ENCODE assay signal across 18 cellular contexts in the genomic region with DNA sequence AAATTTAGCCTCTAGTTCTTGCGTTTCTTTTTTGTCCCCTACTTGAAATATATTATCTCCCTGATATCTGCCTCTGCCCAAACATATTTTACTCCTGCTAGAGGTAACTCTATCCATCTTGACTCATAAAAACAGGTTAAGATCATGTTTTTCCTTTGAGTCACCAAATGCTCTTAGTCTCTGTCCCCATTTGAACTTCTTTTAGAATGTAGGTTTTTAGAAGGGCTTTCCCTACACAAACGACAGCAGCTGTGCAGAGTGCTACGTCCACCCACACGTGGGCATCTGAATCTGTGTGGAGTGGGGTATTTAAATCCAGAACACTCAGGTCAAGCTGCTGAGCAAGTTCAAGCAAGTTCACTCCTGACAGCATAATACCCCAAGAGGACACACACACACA. TPM values are rescaled to one million over a fixed set of nuclear protein-coding genes. Genes with fewer than 3 reads are reported as not detected.
DNase-seq lines count a peak whose midpoint lies in the region; ATAC-seq and TF ChIP-seq lines count a peak whose summit lies in the region.
"Had no signal": no experiment of that assay in that cellular context is flagged by ENCODE, and none has a peak within 500 bp of the region (broad histone marks: within the 10 kb centered on the region; RNA-seq: fewer than 3 reads in every experiment).

No MANE protein-coding gene starts in this region.

- no peak overlapping the region for H3K4me2 ChIP-seq in fibroblast of lung (ENCODE audit: extremely low read depth, insufficient read depth, low read length)

- H3K4me3 ChIP-seq in SJCRH30: no peak overlapping the region
- no peak overlapping the region for H3K4me3 ChIP-seq in fibroblast of lung (replicated peaks in 1 of 4; ENCODE audit: control extremely low read depth in 1 of 4, insufficient read depth in 1 of 4, low read depth in 3 of 4, low read length in 4 of 4)
- H3K4me3 ChIP-seq in skeletal muscle cell (ENCODE audit: low read depth, low read length): no peak overlapping the region
- H3K4me3 ChIP-seq: ascending aorta, esophagus squamous epithelium had no signal

- no peaks in the 10 kb centered on the region for H4K20me1 ChIP-seq in fibroblast of lung (ENCODE audit: control insufficient read depth, extremely low read depth, insufficient read depth, low read length)

- intact Hi-C loops in activated T-helper 2 cell treated with anti-CD3 and anti-CD28 coated beads, Interferon-gamma antibody, Interleukin-2, Interleukin-4, amounts not matched to agents 10 μg/mL and 5 μg/mL and 100 μg/mL, durations not matched to agents 14 hours and 24 hours and 36 hours (cut with micrococcal nuclease): no loop called here
- intact Hi-C loops in left cardiac atrium (cut with DNase I): no loop called here

- H3K4me1 ChIP-seq in SJCRH30: peaks cover 7% of the 10 kb centered on the region; the same call in 1 of the 2 replicates
- no peaks in the 10 kb centered on the region for H3K4me1 ChIP-seq in fibroblast of lung (ENCODE audit: control insufficient read depth, extremely low read depth, insufficient read depth, low read length)
- H3K4me1 ChIP-seq: ascending aorta, esophagus squamous epithelium had no signal

- H3K27me3 ChIP-seq in SJCRH30: no peaks in the 10 kb centered on the region
- no peaks in the 10 kb centered on the region for H3K27me3 ChIP-seq in fibroblast of lung (ENCODE audit: control insufficient read depth, insufficient read depth, low read length)
- H3K27me3 ChIP-seq: ascending aorta, esophagus squamous epithelium had no signal

- H3K79me2 ChIP-seq in fibroblast of lung (ENCODE audit: control insufficient read depth, insufficient read depth, low read length): no peaks in the 10 kb centered on the region

- DNase-seq in HCEC 1CT: peak; percentile 43
- peak; percentile 39 to 57 for DNase-seq in SJCRH30
- peak; percentile 7 to 76 for DNase-seq in fibroblast of lung (ENCODE audit: low read depth in 2 of 2)
- peak; percentile 48 for DNase-seq in skeletal muscle cell (ENCODE audit: low read depth)
- no peak for DNase-seq in activated T-helper 2 cell treated with anti-CD3 and anti-CD28 coated beads, Interferon-gamma antibody, Interleukin-2, Interleukin-4, amounts not matched to agents 10 μg/mL and 5 μg/mL and 100 μg/mL, durations not matched to agents 14 hours and 24 hours and 36 hours (ENCODE audit: low spot score)
- DNase-seq in NOMO-1 (lab: John Stamatoyannopoulos, UW; ENCODE audit: unreplicated experiment in 2 of 2): no peak
- DNase-seq in left cardiac atrium: no peak
- DNase-seq: activated effector memory CD4-positive, alpha-beta T cell treated with Interleukin-2 at 50 U/mL for 16 hours; dermis blood vessel endothelial cell; esophagus squamous epithelium; natural killer cell; NCI-H1694 treated with DMSO at 0.1 percent for 48 hours; NCI-H524 treated with DMSO at 0.1 percent for 48 hours; OCI-M1 had no signal

- H3K9me3 Mint-ChIP-seq in activated T-helper 2 cell treated with anti-CD3 and anti-CD28 coated beads, Interferon-gamma antibody, Interleukin-2, Interleukin-4, amounts not matched to agents 10 μg/mL and 5 μg/mL and 100 μg/mL, durations not matched to agents 14 hours and 24 hours and 36 hours: no peaks in the 10 kb centered on the region
- H3K9me3 Mint-ChIP-seq: natural killer cell had no signal

- H3K36me3 Mint-ChIP-seq in activated T-helper 2 cell treated with anti-CD3 and anti-CD28 coated beads, Interferon-gamma antibody, Interleukin-2, Interleukin-4, amounts not matched to agents 10 μg/mL and 5 μg/mL and 100 μg/mL, durations not matched to agents 14 hours and 24 hours and 36 hours (ENCODE audit: low read depth): no peaks in the 10 kb centered on the region
- H3K36me3 Mint-ChIP-seq: natural killer cell had no signal

- H3K27me3 Mint-ChIP-seq in activated T-helper 2 cell treated with anti-CD3 and anti-CD28 coated beads, Interferon-gamma antibody, Interleukin-2, Interleukin-4, amounts not matched to agents 10 μg/mL and 5 μg/mL and 100 μg/mL, durations not matched to agents 14 hours and 24 hours and 36 hours (ENCODE audit: low read depth): no peaks in the 10 kb centered on the region
- H3K27me3 Mint-ChIP-seq: progenitor cell of endocrine pancreas had no signal

- H3K27ac Mint-ChIP-seq in activated T-helper 2 cell treated with anti-CD3 and anti-CD28 coated beads, Interferon-gamma antibody, Interleukin-2, Interleukin-4, amounts not matched to agents 10 μg/mL and 5 μg/mL and 100 μg/mL, durations not matched to agents 14 hours and 24 hours and 36 hours: no peak overlapping the region
- H3K27ac Mint-ChIP-seq: natural killer cell, progenitor cell of endocrine pancreas had no signal

- peak overlapping the region; percentile 5; the same call in 1 of the 2 replicates for H3K27ac ChIP-seq in SJCRH30
- H3K27ac ChIP-seq in fibroblast of lung (ENCODE audit: insufficient read depth, low read length): no peak overlapping the region
- H3K27ac ChIP-seq: ascending aorta, esophagus squamous epithelium had no signal

- H3K4me1 Mint-ChIP-seq in activated T-helper 2 cell treated with anti-CD3 and anti-CD28 coated beads, Interferon-gamma antibody, Interleukin-2, Interleukin-4, amounts not matched to agents 10 μg/mL and 5 μg/mL and 100 μg/mL, durations not matched to agents 14 hours and 24 hours and 36 hours (ENCODE audit: low read depth): no peaks in the 10 kb centered on the region
- H3K4me1 Mint-ChIP-seq: natural killer cell had no signal

- H3K9me3 ChIP-seq in SJCRH30 (replicated peaks) (no peaks in the 10 kb centered on the region), fibroblast of lung (ENCODE audit: control insufficient read depth, insufficient read depth, low read depth, low read length) (no peaks in the 10 kb centered on the region)
- H3K9me3 ChIP-seq: ascending aorta, esophagus squamous epithelium had no signal

- ATAC-seq in HG03378 (IDR thresholded peaks at IDR 0.05; ENCODE audit: unreplicated experiment) (no peak), left cardiac atrium (no peak)
- ATAC-seq: natural killer cell had no signal

- no peak overlapping the region for H3K4me3 Mint-ChIP-seq in activated T-helper 2 cell treated with anti-CD3 and anti-CD28 coated beads, Interferon-gamma antibody, Interleukin-2, Interleukin-4, amounts not matched to agents 10 μg/mL and 5 μg/mL and 100 μg/mL, durations not matched to agents 14 hours and 24 hours and 36 hours (ENCODE audit: low read depth)
- H3K4me3 Mint-ChIP-seq: natural killer cell had no signal

- no peak for TF ChIP-seq CTCF in fibroblast of lung (conservative IDR thresholded peaks at IDR 0.05 in 1 of 2, IDR thresholded peaks at IDR 0.05 in 1 of 2; ENCODE audit: low read depth in 1 of 2, low read length in 2 of 2)

- H3K9ac ChIP-seq in fibroblast of lung (ENCODE audit: insufficient read depth, low read length): no peak overlapping the region

- H3K36me3 ChIP-seq in SJCRH30 (no peaks in the 10 kb centered on the region), fibroblast of lung (ENCODE audit: control insufficient read depth, insufficient read depth, low read length) (no peaks in the 10 kb centered on the region)
- H3K36me3 ChIP-seq: ascending aorta, esophagus squamous epithelium had no signal

- H2AFZ ChIP-seq in fibroblast of lung (ENCODE audit: low read length): no peak overlapping the region

RNA-seq across cellular contexts. Expression of a gene that starts 2.2 kb away (rescaled TPM):
- 0.20 and 0.23 TPM in 2 replicates for total RNA-seq in SJCRH30 (2014; rRNA removed; shearing (Covaris generic))
- total RNA-seq in fibroblast of lung (0.17 TPM in 1 of 2 replicates, not detected in the other), left cardiac atrium (1 to 10 TPM in 1 of 2 donors, under 1 TPM in 1; 0.76 to 1.4 TPM)
- not detected in 2 replicates for polyA plus RNA-seq in fibroblast of lung
- polyA plus RNA-seq in fibroblast of lung (2012): not detected in 2 replicates
- not detected in 2 replicates for polyA minus RNA-seq in fibroblast of lung (ENCODE audit: low replicate concordance)
- total RNA-seq in activated T-helper 2 cell treated with anti-CD3 and anti-CD28 coated beads, Interferon-gamma antibody, Interleukin-2, Interleukin-4, amounts not matched to agents 10 μg/mL and 5 μg/mL and 100 μg/mL, durations not matched to agents 14 hours and 24 hours and 36 hours: not detected in 2 replicates
- total RNA-seq: activated CD8-positive, alpha-beta memory T cell treated with anti-CD3 and anti-CD28 coated beads for 36 hours; ascending aorta; dermis blood vessel endothelial cell; progenitor cell of endocrine pancreas had no signal

Comparison
In these comparisons a context has a peak if more than half of its experiments do, and no peak if none do; other contexts are left out.
1. DNase-seq: peak in HCEC 1CT (single experiment), SJCRH30 (2 of 2), fibroblast of lung (2 of 2) and skeletal muscle cell (single experiment); none in activated T-helper 2 cell treated with anti-CD3 and anti-CD28 coated beads, Interferon-gamma antibody, Interleukin-2, Interleukin-4, amounts not matched to agents 10 μg/mL and 5 μg/mL and 100 μg/mL, durations not matched to agents 14 hours and 24 hours and 36 hours (single experiment), NOMO-1 (0 of 2) and left cardiac atrium (single experiment).